8 cellular contexts compared by ENCODE assay signal in genomic region chr12:124713041-124713435, GRCh38.
DNase-seq lines count a peak whose midpoint lies in the region; ATAC-seq and TF ChIP-seq lines count a peak whose summit lies in the region.

No MANE protein-coding gene starts in this region.

- intact Hi-C loops in heart left ventricle (cut with DNase I) (loop anchor here in 1 of 10 donors (1.0 kb wide), 1 partner anchor 86 kb away; no protein-coding TSS in a partner anchor), stomach (cut with DNase I; ENCODE audit: low total_unique reads) (no loop called here), OCI-LY7 (cut with micrococcal nuclease; ENCODE audit: unreplicated experiment) (no loop called here)

- H3K27me3 ChIP-seq in CD8-positive, alpha-beta memory T cell (ENCODE audit: insufficient read depth, low read length, poor library complexity, severe bottlenecking), result no peaks in the 10 kb centered on the region
- peaks cover 48% of the 10 kb centered on the region for H3K27me3 ChIP-seq in OCI-LY3 (ENCODE audit: low read depth, low read length)
- no peaks in the 10 kb centered on the region for H3K27me3 ChIP-seq in heart left ventricle
- no peaks in the 10 kb centered on the region for H3K27me3 ChIP-seq in stomach

- WGBS in heart left ventricle, 4 donors, result 43 to 61% (median 54%) methylated on average over 14 of the region's 14 CpGs
- WGBS in stomach, 5 donors, result 49 to 66% (median 63%) methylated on average over 13 to 14 of the region's 14 CpGs

- H3K9me3 Mint-ChIP-seq in CD8-positive, alpha-beta memory T cell, result no peaks in the 10 kb centered on the region

- H3K4me3 ChIP-seq in CD8-positive, alpha-beta memory T cell (ENCODE audit: low read length), result peak overlapping the region; percentile 63
- H3K4me3 ChIP-seq in OCI-LY3 (ENCODE audit: low read length) (peak overlapping the region; percentile 76), heart left ventricle (peak overlapping the region in 10 of 12 donors; percentile 7 to 47 (median 31)), stomach (peak overlapping the region; percentile 4 to 32 (median 27)), OCI-LY7 (ENCODE audit: low read depth, low read length, poor library complexity, severe bottlenecking) (no peak overlapping the region)

- H3K27me3 Mint-ChIP-seq in CD8-positive, alpha-beta memory T cell, result no peaks in the 10 kb centered on the region

- TF ChIP-seq CTCF in OCI-LY3 (IDR thresholded peaks at IDR 0.05; ENCODE audit: low read depth, low read length) (no peak), heart left ventricle (IDR thresholded peaks at IDR 0.05) (no peak), stomach (IDR thresholded peaks at IDR 0.05) (no peak), OCI-LY7 (conservative IDR thresholded peaks at IDR 0.05; ENCODE audit: low read length) (no peak)

- H3K36me3 ChIP-seq in CD8-positive, alpha-beta memory T cell (ENCODE audit: insufficient read depth, low read length), result no peaks in the 10 kb centered on the region
- H3K36me3 ChIP-seq in OCI-LY3 (replicated peaks; ENCODE audit: low read depth, low read length) (no peaks in the 10 kb centered on the region), heart left ventricle (no peaks in the 10 kb centered on the region), stomach (no peaks in the 10 kb centered on the region), OCI-LY7 (ENCODE audit: insufficient read depth, low read length) (no peaks in the 10 kb centered on the region)

- no peaks in the 10 kb centered on the region for H3K36me3 Mint-ChIP-seq in CD8-positive, alpha-beta memory T cell

- POLR2A ChIA-PET in CD8-positive, alpha-beta memory T cell (lab: Charles Lee), result no interaction called here
- POLR2A ChIA-PET in OCI-LY7 (lab: Charles Lee), result no interaction called here

- H3K4me1 ChIP-seq in CD8-positive, alpha-beta memory T cell (ENCODE audit: insufficient read depth, low read length), result peaks cover 16% of the 10 kb centered on the region
- H3K4me1 ChIP-seq in OCI-LY3 (ENCODE audit: low read length), result peaks cover 17% of the 10 kb centered on the region
- H3K4me1 ChIP-seq in heart left ventricle, result peaks cover 0 to 48% (median 8%) of the 10 kb centered on the region in 12 donors
- H3K4me1 ChIP-seq in stomach, result peaks cover 0 to 28% (median 17%) of the 10 kb centered on the region in 4 donors
- no peaks in the 10 kb centered on the region for H3K4me1 ChIP-seq in OCI-LY7 (ENCODE audit: insufficient read depth, low read length, poor library complexity, severe bottlenecking)

- H3K9me2 ChIP-seq in OCI-LY7 (ENCODE audit: insufficient read depth, low read length), result no peaks in the 10 kb centered on the region

- no peaks in the 10 kb centered on the region for H4K20me1 ChIP-seq in OCI-LY3 (ENCODE audit: insufficient read depth, low read length)
- H4K20me1 ChIP-seq in OCI-LY7 (ENCODE audit: insufficient read depth, low read length), result no peaks in the 10 kb centered on the region

- ATAC-seq in GM21447 (IDR thresholded peaks at IDR 0.05; ENCODE audit: unreplicated experiment), result peak; percentile 27
- ATAC-seq in heart left ventricle, result peak; percentile 82 to 94 (median 86)

- no peaks in the 10 kb centered on the region for H3K79me2 ChIP-seq in OCI-LY3 (ENCODE audit: low read length)
- H3K79me2 ChIP-seq in OCI-LY7 (ENCODE audit: insufficient read depth, low read depth, low read length), result no peaks in the 10 kb centered on the region

- DNase-seq in CD8-positive, alpha-beta memory T cell, result no peak
- DNase-seq in heart left ventricle (peak; percentile 68 to 85 (median 84)), stomach (peak; percentile 57), inferior parietal cortex (ENCODE audit: extremely low spot score) (no peak), SHP77 treated with DMSO at 0.1 percent for 48 hours (lab: John Stamatoyannopoulos, UW) (no peak), OCI-LY7 (ENCODE audit: low spot score) (no peak)

- peak; percentile 51 for TF ChIP-seq EP300 in stomach (IDR thresholded peaks at IDR 0.05)

- H2AFZ ChIP-seq in OCI-LY3 (ENCODE audit: low read depth, low read length) (no peak overlapping the region; the same call in 1 of the 2 replicates), OCI-LY7 (ENCODE audit: low read length) (no peak overlapping the region)

- H3K27ac ChIP-seq in CD8-positive, alpha-beta memory T cell (ENCODE audit: low read depth, low read length), result no peak overlapping the region
- peak overlapping the region; percentile 46 for H3K27ac ChIP-seq in OCI-LY3 (ENCODE audit: low read length)
- peak overlapping the region; percentile 81 to 97 (median 88) for H3K27ac ChIP-seq in heart left ventricle
- H3K27ac ChIP-seq in stomach, result peak overlapping the region in 4 of 5 donors; percentile 75 to 89 (median 87)
- no peak overlapping the region for H3K27ac ChIP-seq in OCI-LY7 (ENCODE audit: low read depth, low read length, poor library complexity, severe bottlenecking)

- peak overlapping the region in 6 of 8 donors; percentile 43 to 87 (median 81) for H3K27ac Mint-ChIP-seq in CD8-positive, alpha-beta memory T cell

- H3K9ac ChIP-seq in OCI-LY3 (ENCODE audit: low read length), result peak overlapping the region; percentile 48; the same call in 1 of the 2 replicates

- H3K9me3 ChIP-seq in CD8-positive, alpha-beta memory T cell (ENCODE audit: low read length), result no peaks in the 10 kb centered on the region
- H3K9me3 ChIP-seq in OCI-LY3 (ENCODE audit: insufficient read depth, low read length) (no peaks in the 10 kb centered on the region), heart left ventricle (peaks cover 0 to 2% (median 0%) of the 10 kb centered on the region in 12 donors), stomach (peaks cover 0 to under 1% (median 0%) of the 10 kb centered on the region in 4 donors), OCI-LY7 (ENCODE audit: low read length) (no peaks in the 10 kb centered on the region)

- H3K4me3 Mint-ChIP-seq in CD8-positive, alpha-beta memory T cell, result peak overlapping the region; percentile 48 to 85 (median 82)

- TF ChIP-seq POLR2A in heart left ventricle (IDR thresholded peaks at IDR 0.05) (no peak), stomach (IDR thresholded peaks at IDR 0.05) (no peak)

- peaks cover 14 to 19% (median 17%) of the 10 kb centered on the region in 3 donors for H3K4me1 Mint-ChIP-seq in CD8-positive, alpha-beta memory T cell

- no TSS peak for BruUV-seq in OCI-LY7 (replicated peaks; lab: Mats Ljungman, UMichigan)

- CTCF ChIA-PET in CD8-positive, alpha-beta memory T cell (lab: Charles Lee), result interaction anchor here (1.6 kb wide), 1 partner anchor 10 kb away, joined by 3 read pairs; no protein-coding TSS in a partner anchor
- CTCF ChIA-PET in OCI-LY7 (lab: Charles Lee; ENCODE audit: unreplicated experiment), result no interaction called here

- H3K4me2 ChIP-seq in OCI-LY3 (ENCODE audit: low read length) (peak overlapping the region; percentile 99), OCI-LY7 (ENCODE audit: low read length) (no peak overlapping the region)

Comparison
In these comparisons a context has a peak if more than half of its experiments do, and no peak if none do; other contexts are left out.
1. DNase-seq: peak in heart left ventricle (5 of 5) and stomach (single experiment); none in CD8-positive, alpha-beta memory T cell (0 of 5), inferior parietal cortex (single experiment), SHP77 treated with DMSO at 0.1 percent for 48 hours (single experiment) and OCI-LY7 (single experiment).
2. H3K27ac ChIP-seq: peak in OCI-LY3 (single experiment), heart left ventricle (12 of 12) and stomach (4 of 5); none in CD8-positive, alpha-beta memory T cell (single experiment) and OCI-LY7 (single experiment).